In the genomic region with DNA sequence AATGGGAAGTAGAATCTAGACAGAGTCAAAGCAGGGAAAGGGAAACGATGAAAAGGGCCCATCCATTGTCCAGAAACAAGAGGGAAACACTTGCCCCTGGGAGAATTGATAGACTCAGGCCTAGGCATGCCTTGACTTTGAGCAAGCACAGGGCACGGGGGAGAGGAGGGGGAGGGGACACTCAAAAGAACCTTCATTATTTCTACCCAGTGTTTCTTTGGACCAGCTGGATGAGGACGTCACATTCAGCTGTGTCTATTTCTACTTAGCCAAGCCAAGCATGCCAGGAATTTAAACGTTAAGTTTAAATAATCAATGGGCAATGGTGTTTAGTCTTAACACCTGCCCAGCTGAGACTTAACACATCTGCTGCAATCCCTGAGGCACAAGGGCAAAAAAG, we compare ENCODE assay signal across 1 cellular context.
TF ChIP-seq lines count a peak whose summit lies in the region.

No MANE protein-coding gene starts in this region.

TF ChIP-seq in SK-N-SH treated with all-trans-retinoic acid at 6 μM for 48 hours, 23 proteins besides CTCF, POLR2A, EP300 and RAD21 (continued from another document):
- TF ChIP-seq, protein P1, sequence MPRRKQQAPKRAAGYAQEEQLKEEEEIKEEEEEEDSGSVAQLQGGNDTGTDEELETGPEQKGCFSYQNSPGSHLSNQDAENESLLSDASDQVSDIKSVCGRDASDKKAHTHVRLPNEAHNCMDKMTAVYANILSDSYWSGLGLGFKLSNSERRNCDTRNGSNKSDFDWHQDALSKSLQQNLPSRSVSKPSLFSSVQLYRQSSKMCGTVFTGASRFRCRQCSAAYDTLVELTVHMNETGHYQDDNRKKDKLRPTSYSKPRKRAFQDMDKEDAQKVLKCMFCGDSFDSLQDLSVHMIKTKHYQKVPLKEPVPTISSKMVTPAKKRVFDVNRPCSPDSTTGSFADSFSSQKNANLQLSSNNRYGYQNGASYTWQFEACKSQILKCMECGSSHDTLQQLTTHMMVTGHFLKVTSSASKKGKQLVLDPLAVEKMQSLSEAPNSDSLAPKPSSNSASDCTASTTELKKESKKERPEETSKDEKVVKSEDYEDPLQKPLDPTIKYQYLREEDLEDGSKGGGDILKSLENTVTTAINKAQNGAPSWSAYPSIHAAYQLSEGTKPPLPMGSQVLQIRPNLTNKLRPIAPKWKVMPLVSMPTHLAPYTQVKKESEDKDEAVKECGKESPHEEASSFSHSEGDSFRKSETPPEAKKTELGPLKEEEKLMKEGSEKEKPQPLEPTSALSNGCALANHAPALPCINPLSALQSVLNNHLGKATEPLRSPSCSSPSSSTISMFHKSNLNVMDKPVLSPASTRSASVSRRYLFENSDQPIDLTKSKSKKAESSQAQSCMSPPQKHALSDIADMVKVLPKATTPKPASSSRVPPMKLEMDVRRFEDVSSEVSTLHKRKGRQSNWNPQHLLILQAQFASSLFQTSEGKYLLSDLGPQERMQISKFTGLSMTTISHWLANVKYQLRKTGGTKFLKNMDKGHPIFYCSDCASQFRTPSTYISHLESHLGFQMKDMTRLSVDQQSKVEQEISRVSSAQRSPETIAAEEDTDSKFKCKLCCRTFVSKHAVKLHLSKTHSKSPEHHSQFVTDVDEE (CRISPR knock-in tag; IDR thresholded peaks at IDR 0.05): no peak
